Comparison of ENCODE assay signal across 7 cellular contexts in genomic region chr14:64715628-64716412, GRCh38. TPM values are rescaled to one million over a fixed set of nuclear protein-coding genes. Genes with fewer than 3 reads are reported as not detected.
A peak's percentile ranks its signal among the peaks of the same experiment; 100 is the strongest.
DNase-seq lines count a peak whose midpoint lies in the region; TF ChIP-seq lines count a peak whose summit lies in the region.

No MANE protein-coding gene starts in this region.

- no peak for TF ChIP-seq POLR2A in Peyer's patch (IDR thresholded peaks at IDR 0.05)

- H3K36me3 ChIP-seq in Peyer's patch (no peaks in the 10 kb centered on the region), mesodermal cell (ENCODE audit: control insufficient read depth, insufficient read depth, low read length) (peaks cover 57% of the 10 kb centered on the region), thymus (ENCODE audit: control insufficient read depth, insufficient read depth) (no peaks in the 10 kb centered on the region)

- H3K4me3 ChIP-seq in Peyer's patch (peak overlapping the region in 3 of 4 donors; percentile 4 to 43 (median 37)), mesodermal cell (ENCODE audit: extremely low read depth, insufficient read depth, low read length, poor library complexity, severe bottlenecking) (no peak overlapping the region), thymus (ENCODE audit: low read length) (no peak overlapping the region)

- no peak for TF ChIP-seq CTCF in Peyer's patch (IDR thresholded peaks at IDR 0.05)

- DNase-seq in Peyer's patch (peak in 2 of 3 donors; percentile 48), epithelial cell of prostate (ENCODE audit: low read depth, low spot score) (no peak), SKM-1 (lab: John Stamatoyannopoulos, UW; ENCODE audit: unreplicated experiment) (no peak)
- no peak for DNase-seq in activated effector memory CD4-positive, alpha-beta T cell treated with Interleukin-2 at 50 U/mL for 16 hours
- DNase-seq in activated CD4-positive, CD25-positive, alpha-beta regulatory T cell (lab: John Stamatoyannopoulos, UW), result no peak

- H3K4me1 ChIP-seq in Peyer's patch (peaks cover 0 to 49% (median 6%) of the 10 kb centered on the region in 4 donors), mesodermal cell (ENCODE audit: control insufficient read depth, insufficient read depth, low read length, poor library complexity, severe bottlenecking) (peaks cover 58% of the 10 kb centered on the region), thymus (ENCODE audit: control insufficient read depth, insufficient read depth, low read length) (no peaks in the 10 kb centered on the region)

- H3K9me3 ChIP-seq in Peyer's patch (no peaks in the 10 kb centered on the region), mesodermal cell (ENCODE audit: control insufficient read depth, low read length) (peaks cover 24% of the 10 kb centered on the region), thymus (ENCODE audit: control insufficient read depth) (peaks cover 1% of the 10 kb centered on the region)

- H3K27ac ChIP-seq in Peyer's patch (peak overlapping the region in 2 of 4 donors; percentile 65 to 78), epithelial cell of prostate (peak overlapping the region; percentile 94), mesodermal cell (ENCODE audit: low read depth, low read length, severe bottlenecking) (peak overlapping the region; percentile 39), thymus (ENCODE audit: low read depth) (peak overlapping the region; percentile 20)

- H3K27me3 ChIP-seq in Peyer's patch (no peaks in the 10 kb centered on the region), thymus (ENCODE audit: control insufficient read depth, insufficient read depth) (no peaks in the 10 kb centered on the region)

- 27 to 30% methylated on average over 10 to 17 of the region's 22 CpGs for WGBS in mesodermal cell (ENCODE audit: insufficient coverage in 2 of 2), 2 experiments
- 92% methylated on average over 22 of the region's 22 CpGs for WGBS in thymus

RNA-seq across cellular contexts. Expression of gene PLEKHG3, which starts 11.6 kb away (rescaled TPM):
- total RNA-seq in Peyer's patch, result 10 to 100 TPM; 18.2 to 45.5 (median 31.5) TPM
- polyA plus RNA-seq in mesodermal cell (2013, experiment 1 of 2), result 46.7 TPM
- 42.4 TPM for polyA plus RNA-seq in mesodermal cell (2013, experiment 2 of 2)
- 8.5 TPM for polyA plus RNA-seq in thymus

Comparison
In these comparisons a context has a peak if more than half of its experiments do, and no peak if none do; other contexts are left out.
1. DNase-seq: peak in Peyer's patch (2 of 3); none in epithelial cell of prostate (single experiment), activated effector memory CD4-positive, alpha-beta T cell treated with Interleukin-2 at 50 U/mL for 16 hours (single experiment), activated CD4-positive, CD25-positive, alpha-beta regulatory T cell (0 of 4) and SKM-1 (single experiment).
2. H3K4me3 ChIP-seq: peak in Peyer's patch (3 of 4); none in mesodermal cell (single experiment) and thymus (single experiment).